Comparison of ENCODE assay signal across 29 cellular contexts in genomic region chr22:27690596-27690995, GRCh38.
"Had no signal": no experiment of that assay in that cellular context is flagged by ENCODE, and none has a peak within 500 bp of the region (broad histone marks: within the 10 kb centered on the region; RNA-seq: fewer than 3 reads in every experiment).

No MANE protein-coding gene starts in this region.

- H3K27ac Mint-ChIP-seq: immature natural killer cell; naive thymus-derived CD8-positive, alpha-beta T cell; nephron; stimulated activated memory B cell treated with anti-CD40 and anti-IgM and Interleukin-4, amounts not matched to agents 10 μg/mL and 1 μg/mL and 100 μg/mL, for 72 hours had no signal

- H3K4me3 Mint-ChIP-seq: immature natural killer cell; naive thymus-derived CD8-positive, alpha-beta T cell; nephron; neural crest cell; stimulated activated memory B cell treated with anti-CD40 and anti-IgM and Interleukin-4, amounts not matched to agents 10 μg/mL and 1 μg/mL and 100 μg/mL, for 72 hours; stimulated activated naive CD8-positive, alpha-beta T cell treated with anti-CD3 and anti-CD28 coated beads, Interleukin-15, amount 100 ng/mL, for 72 hours had no signal

- H3K9me3 ChIP-seq: pancreas, prostate gland, sigmoid colon, testis, thyroid gland, transverse colon had no signal

- H3K4me1 ChIP-seq: left lung, lower lobe of right lung, pancreas, upper lobe of left lung had no signal

- H3K36me3 ChIP-seq: left lung, lower lobe of right lung, pancreas, prostate gland, sigmoid colon, thyroid gland, transverse colon, upper lobe of left lung had no signal

- H3K27ac ChIP-seq: left lung, lower lobe of right lung, pancreas, prostate gland, sigmoid colon, testis, thyroid gland, transverse colon, upper lobe of left lung had no signal

- H3K36me3 Mint-ChIP-seq: immature natural killer cell; stimulated activated memory B cell treated with anti-CD40 and anti-IgM and Interleukin-4, amounts not matched to agents 10 μg/mL and 1 μg/mL and 100 μg/mL, for 72 hours had no signal

- H3K4me3 ChIP-seq: left lung, lower lobe of right lung, pancreas, prostate gland, sigmoid colon, testis, thyroid gland, transverse colon, upper lobe of left lung had no signal

- ATAC-seq: left colon; left lung; lower lobe of right lung; naive thymus-derived CD8-positive, alpha-beta T cell; pancreas; right cardiac atrium; stimulated activated memory B cell treated with anti-CD40 and anti-IgM and Interleukin-4, amounts not matched to agents 10 μg/mL and 1 μg/mL and 100 μg/mL, for 72 hours; stimulated activated naive CD8-positive, alpha-beta T cell treated with anti-CD3 and anti-CD28 coated beads, Interleukin-15, amount 100 ng/mL, for 72 hours had no signal

- H3K4me1 Mint-ChIP-seq: immature natural killer cell; naive thymus-derived CD8-positive, alpha-beta T cell; stimulated activated memory B cell treated with anti-CD40 and anti-IgM and Interleukin-4, amounts not matched to agents 10 μg/mL and 1 μg/mL and 100 μg/mL, for 72 hours; stimulated activated naive CD8-positive, alpha-beta T cell treated with anti-CD3 and anti-CD28 coated beads, Interleukin-15, amount 100 ng/mL, for 72 hours had no signal

- H3K27me3 ChIP-seq: left lung, pancreas, sigmoid colon, testis, thyroid gland, transverse colon, upper lobe of left lung had no signal

- DNase-seq: hypothalamus; immature natural killer cell; left colon; left lung; lower lobe of right lung; mammary epithelial cell; mesenchymal stem cell; naive thymus-derived CD8-positive, alpha-beta T cell; nucleus accumbens; pancreas; retina; right cardiac atrium; sigmoid colon; small intestine; stimulated activated CD4-positive, alpha-beta T cell treated with anti-CD3 and anti-CD28 coated beads, Interleukin-1b, Interleukin-23, amount 100 ng/mL, for 48 hours; stimulated activated CD4-positive, alpha-beta T cell treated with anti-CD3 and anti-CD28 coated beads, Interleukin-2, amount 100 ng/mL, for 48 hours; stimulated activated CD4-positive, alpha-beta T cell treated with anti-CD3 and anti-CD28 coated beads, Interleukin-4, amount 100 ng/mL, for 4 hours; stimulated activated CD8-positive, alpha-beta memory T cell treated with anti-CD3 and anti-CD28 coated beads, Interleukin-4, amount 100 ng/mL, for 48 hours; stimulated activated naive CD4-positive, alpha-beta T cell treated with Interleukin-2 at 50 U/mL for 16 hours; stimulated activated naive CD8-positive, alpha-beta T cell treated with anti-CD3 and anti-CD28 coated beads, Interleukin-15, amount 100 ng/mL, for 72 hours; substantia nigra; testis; thyroid gland; transverse colon; upper lobe of left lung had no signal
